In genomic region chr12:53344487-53344823, GRCh38 we compare ENCODE assay signal across 8 cellular contexts. TPM values are rescaled to one million over a fixed set of nuclear protein-coding genes. Genes with fewer than 3 reads are reported as not detected.
DNase-seq lines count a peak whose midpoint lies in the region; ATAC-seq and TF ChIP-seq lines count a peak whose summit lies in the region.

No MANE protein-coding gene starts in this region.

- no peaks in the 10 kb centered on the region for H3K9me3 Mint-ChIP-seq in activated CD4-positive, alpha-beta T cell treated with anti-CD3 and anti-CD28 coated beads, Interleukin-2, amount 10 ng/mL, durations not matched to agents 24 days and 14 days
- H3K9me3 Mint-ChIP-seq in activated naive CD8-positive, alpha-beta T cell treated with anti-CD3 and anti-CD28 coated beads, Interleukin-2, amount 10 ng/mL, durations not matched to agents 7 days and 5 days = no peaks in the 10 kb centered on the region

- peak overlapping the region; percentile 68 for H3K27ac Mint-ChIP-seq in activated CD4-positive, alpha-beta T cell treated with anti-CD3 and anti-CD28 coated beads, Interleukin-2, amount 10 ng/mL, durations not matched to agents 24 days and 14 days
- H3K27ac Mint-ChIP-seq in activated naive CD8-positive, alpha-beta T cell treated with anti-CD3 and anti-CD28 coated beads, Interleukin-2, amount 10 ng/mL, durations not matched to agents 7 days and 5 days = peak overlapping the region; percentile 77

- H3K4me1 ChIP-seq in left lung = peaks cover 9 to 16% of the 10 kb centered on the region in 2 donors
- peaks cover 8% of the 10 kb centered on the region for H3K4me1 ChIP-seq in testis

- POLR2A ChIA-PET in activated naive CD8-positive, alpha-beta T cell treated with anti-CD3 and anti-CD28 coated beads, Interleukin-2, amount 10 ng/mL, durations not matched to agents 7 days and 5 days (lab: Charles Lee) = interaction anchor here (0.8 to 4.5 kb wide), 11 partner anchors 10 to 157 kb away, joined by 3 to 63 read pairs (median 5); partner anchors contain the start of genes AAAS, ESPL1, MYG1 and SP1

- DNase-seq in activated CD4-positive, alpha-beta T cell treated with anti-CD3 and anti-CD28 coated beads, Interleukin-2, amount 10 ng/mL, durations not matched to agents 24 days and 14 days = no peak
- DNase-seq in activated CD4-positive, alpha-beta T cell treated with anti-CD3 and anti-CD28 coated beads for 1 hour = no peak
- DNase-seq in activated naive CD8-positive, alpha-beta T cell treated with anti-CD3 and anti-CD28 coated beads, Interleukin-2, amount 10 ng/mL, durations not matched to agents 7 days and 5 days = no peak
- DNase-seq in left lung (no peak), testis (no peak), NCI-H146 (lab: John Stamatoyannopoulos, UW) (no peak)

- H3K9me3 ChIP-seq in left lung (no peaks in the 10 kb centered on the region), testis (no peaks in the 10 kb centered on the region)

- peaks cover 25% of the 10 kb centered on the region for H3K4me1 Mint-ChIP-seq in activated CD4-positive, alpha-beta T cell treated with anti-CD3 and anti-CD28 coated beads, Interleukin-2, amount 10 ng/mL, durations not matched to agents 24 days and 14 days
- peaks cover 15% of the 10 kb centered on the region for H3K4me1 Mint-ChIP-seq in activated naive CD8-positive, alpha-beta T cell treated with anti-CD3 and anti-CD28 coated beads, Interleukin-2, amount 10 ng/mL, durations not matched to agents 7 days and 5 days

- 3 to 6% methylated on average over 8 to 19 of the region's 19 CpGs for WGBS in testis, 2 donors

- H3K27ac ChIP-seq in left lung = peak overlapping the region; percentile 70 to 76
- H3K27ac ChIP-seq in testis = no peak overlapping the region

- H3K27me3 Mint-ChIP-seq in activated CD4-positive, alpha-beta T cell treated with anti-CD3 and anti-CD28 coated beads, Interleukin-2, amount 10 ng/mL, durations not matched to agents 24 days and 14 days = peaks cover 9% of the 10 kb centered on the region
- H3K27me3 Mint-ChIP-seq in activated naive CD8-positive, alpha-beta T cell treated with anti-CD3 and anti-CD28 coated beads, Interleukin-2, amount 10 ng/mL, durations not matched to agents 7 days and 5 days = peaks cover 14% of the 10 kb centered on the region

- TF ChIP-seq POLR2A in testis (IDR thresholded peaks at IDR 0.05) = no peak

- H3K36me3 ChIP-seq in left lung (no peaks in the 10 kb centered on the region), testis (ENCODE audit: low read depth, missing control alignments) (no peaks in the 10 kb centered on the region)

- TF ChIP-seq CTCF in left lung (IDR thresholded peaks at IDR 0.05) (no peak), testis (IDR thresholded peaks at IDR 0.05) (no peak)

- peaks cover 1% of the 10 kb centered on the region for H3K36me3 Mint-ChIP-seq in activated CD4-positive, alpha-beta T cell treated with anti-CD3 and anti-CD28 coated beads, Interleukin-2, amount 10 ng/mL, durations not matched to agents 24 days and 14 days (ENCODE audit: low read depth)
- no peaks in the 10 kb centered on the region for H3K36me3 Mint-ChIP-seq in activated naive CD8-positive, alpha-beta T cell treated with anti-CD3 and anti-CD28 coated beads, Interleukin-2, amount 10 ng/mL, durations not matched to agents 7 days and 5 days

- peak; percentile 5 for ATAC-seq in activated naive CD8-positive, alpha-beta T cell treated with anti-CD3 and anti-CD28 coated beads, Interleukin-2, amount 10 ng/mL, durations not matched to agents 7 days and 5 days (ENCODE audit: low read depth)
- ATAC-seq in left lung (no peak), GM18870 (IDR thresholded peaks at IDR 0.05; ENCODE audit: unreplicated experiment) (no peak), HG02840 (IDR thresholded peaks at IDR 0.05; ENCODE audit: low FRiP score, unreplicated experiment) (no peak)

- H3K4me3 Mint-ChIP-seq in activated CD4-positive, alpha-beta T cell treated with anti-CD3 and anti-CD28 coated beads, Interleukin-2, amount 10 ng/mL, durations not matched to agents 24 days and 14 days = peak overlapping the region; percentile 77
- H3K4me3 Mint-ChIP-seq in activated naive CD8-positive, alpha-beta T cell treated with anti-CD3 and anti-CD28 coated beads, Interleukin-2, amount 10 ng/mL, durations not matched to agents 7 days and 5 days = peak overlapping the region; percentile 72

- H3K4me3 ChIP-seq in left lung (peak overlapping the region; percentile 38 to 56), testis (peak overlapping the region; percentile 60 to 76)

- H3K27me3 ChIP-seq in left lung (peaks cover 0 to 7% of the 10 kb centered on the region in 2 donors), testis (no peaks in the 10 kb centered on the region)

- intact Hi-C loops in activated CD4-positive, alpha-beta T cell treated with anti-CD3 and anti-CD28 coated beads, Interleukin-2, amount 10 ng/mL, durations not matched to agents 24 days and 14 days (cut with micrococcal nuclease) = no loop called here
- intact Hi-C loops in left lung (cut with DNase I) = no loop called here
- intact Hi-C loops in testis (cut with DNase I; ENCODE audit: low total_unique reads) = no loop called here

RNA-seq across cellular contexts. Expression of gene SP7, which starts 8.3 kb away (rescaled TPM):
- total RNA-seq in activated CD4-positive, alpha-beta T cell treated with anti-CD3 and anti-CD28 coated beads, Interleukin-2, amount 10 ng/mL, durations not matched to agents 24 days and 14 days = not detected in 2 replicates
- not detected for total RNA-seq in activated naive CD8-positive, alpha-beta T cell treated with anti-CD3 and anti-CD28 coated beads, Interleukin-2, amount 10 ng/mL, durations not matched to agents 7 days and 5 days
- under 1 TPM in 1 of 2 donors, not detected in 1; 0.64 TPM for total RNA-seq in left lung
- 1 to 10 TPM in 1 of 2 donors, under 1 TPM in 1; 0.56 to 1.2 TPM for total RNA-seq in testis
- polyA plus RNA-seq in testis (ENCODE audit: insufficient read depth, low read depth, low replicate concordance) = 2.3 TPM

RNA-seq across cellular contexts. Expression of gene AAAS, which starts 23.0 kb away (rescaled TPM):
- total RNA-seq in activated CD4-positive, alpha-beta T cell treated with anti-CD3 and anti-CD28 coated beads, Interleukin-2, amount 10 ng/mL, durations not matched to agents 24 days and 14 days = 86.7 and 91.1 TPM in 2 replicates
- 10 to 100 TPM; 65.0 to 67.0 TPM for total RNA-seq in activated naive CD8-positive, alpha-beta T cell treated with anti-CD3 and anti-CD28 coated beads, Interleukin-2, amount 10 ng/mL, durations not matched to agents 7 days and 5 days
- total RNA-seq in left lung = 10 to 100 TPM; 44.0 to 51.2 TPM
- total RNA-seq in testis = 100 to 1,000 TPM in 1 of 2 donors, 10 to 100 TPM in 1; 98.0 to 110 TPM
- 79.3 TPM for polyA plus RNA-seq in testis (ENCODE audit: insufficient read depth, low read depth, low replicate concordance)

RNA-seq across cellular contexts. Expression of gene SP1, which starts 35.5 kb away (rescaled TPM):
- 67.7 and 69.2 TPM in 2 replicates for total RNA-seq in activated CD4-positive, alpha-beta T cell treated with anti-CD3 and anti-CD28 coated beads, Interleukin-2, amount 10 ng/mL, durations not matched to agents 24 days and 14 days
- total RNA-seq in activated naive CD8-positive, alpha-beta T cell treated with anti-CD3 and anti-CD28 coated beads, Interleukin-2, amount 10 ng/mL, durations not matched to agents 7 days and 5 days = 10 to 100 TPM; 88.7 to 96.2 TPM
- total RNA-seq in left lung (10 to 100 TPM; 69.5 to 78.0 TPM), testis (10 to 100 TPM; 75.4 to 86.0 TPM)
- polyA plus RNA-seq in testis (ENCODE audit: insufficient read depth, low read depth, low replicate concordance) = 58.6 TPM

RNA-seq across cellular contexts. Expression of gene MYG1, which starts 45.0 kb away (rescaled TPM):
- total RNA-seq in activated CD4-positive, alpha-beta T cell treated with anti-CD3 and anti-CD28 coated beads, Interleukin-2, amount 10 ng/mL, durations not matched to agents 24 days and 14 days = 104 and 108 TPM in 2 replicates
- total RNA-seq in activated naive CD8-positive, alpha-beta T cell treated with anti-CD3 and anti-CD28 coated beads, Interleukin-2, amount 10 ng/mL, durations not matched to agents 7 days and 5 days = 10 to 100 TPM; 44.8 to 51.2 TPM
- total RNA-seq in left lung (10 to 100 TPM; 27.7 to 45.2 TPM), testis (100 to 1,000 TPM; 106 to 117 TPM)
- 287 TPM for polyA plus RNA-seq in testis (ENCODE audit: insufficient read depth, low read depth, low replicate concordance)

RNA-seq across cellular contexts. Expression of gene PFDN5, which starts 49.1 kb away (rescaled TPM):
- 319 and 342 TPM in 2 replicates for total RNA-seq in activated CD4-positive, alpha-beta T cell treated with anti-CD3 and anti-CD28 coated beads, Interleukin-2, amount 10 ng/mL, durations not matched to agents 24 days and 14 days
- total RNA-seq in activated naive CD8-positive, alpha-beta T cell treated with anti-CD3 and anti-CD28 coated beads, Interleukin-2, amount 10 ng/mL, durations not matched to agents 7 days and 5 days = 100 to 1,000 TPM; 388 to 425 TPM
- total RNA-seq in left lung (100 to 1,000 TPM; 321 to 370 TPM), testis (100 to 1,000 TPM; 430 to 494 TPM)
- polyA plus RNA-seq in testis (ENCODE audit: insufficient read depth, low read depth, low replicate concordance) = 797 TPM

Comparison
In these comparisons a context has a peak if more than half of its experiments do, and no peak if none do; other contexts are left out.
1. H3K27ac ChIP-seq: peak in left lung (2 of 2); none in testis (0 of 2).